In the genomic region with DNA sequence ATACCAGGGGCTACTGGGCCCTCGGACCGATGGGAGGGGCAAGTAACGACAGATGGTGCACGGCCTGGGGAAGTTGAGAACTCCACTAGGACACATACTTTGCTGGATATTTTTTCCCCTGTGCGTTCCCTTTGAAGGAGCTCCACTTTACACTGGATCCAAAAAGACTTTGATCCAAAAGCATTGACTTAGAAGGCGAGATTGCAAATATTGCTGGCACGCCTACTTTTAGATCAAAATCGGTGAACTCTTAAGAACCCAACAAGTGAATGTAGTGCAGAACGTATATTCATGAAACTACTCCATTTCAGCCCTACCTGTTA, we compare ENCODE assay signal across 1 cellular context.
TF ChIP-seq lines count a peak whose summit lies in the region.

No MANE protein-coding gene starts in this region.

TF ChIP-seq in GM23338, 12 proteins besides CTCF, POLR2A, EP300 and RAD21 (continued from another document):
- no peak for TF ChIP-seq REST (IDR thresholded peaks at IDR 0.05; ENCODE audit: unreplicated experiment)
TF ChIP-seq in GM23338: peak in this region for 0.
